ENCODE assay signal across 18 cellular contexts in the genomic region with DNA sequence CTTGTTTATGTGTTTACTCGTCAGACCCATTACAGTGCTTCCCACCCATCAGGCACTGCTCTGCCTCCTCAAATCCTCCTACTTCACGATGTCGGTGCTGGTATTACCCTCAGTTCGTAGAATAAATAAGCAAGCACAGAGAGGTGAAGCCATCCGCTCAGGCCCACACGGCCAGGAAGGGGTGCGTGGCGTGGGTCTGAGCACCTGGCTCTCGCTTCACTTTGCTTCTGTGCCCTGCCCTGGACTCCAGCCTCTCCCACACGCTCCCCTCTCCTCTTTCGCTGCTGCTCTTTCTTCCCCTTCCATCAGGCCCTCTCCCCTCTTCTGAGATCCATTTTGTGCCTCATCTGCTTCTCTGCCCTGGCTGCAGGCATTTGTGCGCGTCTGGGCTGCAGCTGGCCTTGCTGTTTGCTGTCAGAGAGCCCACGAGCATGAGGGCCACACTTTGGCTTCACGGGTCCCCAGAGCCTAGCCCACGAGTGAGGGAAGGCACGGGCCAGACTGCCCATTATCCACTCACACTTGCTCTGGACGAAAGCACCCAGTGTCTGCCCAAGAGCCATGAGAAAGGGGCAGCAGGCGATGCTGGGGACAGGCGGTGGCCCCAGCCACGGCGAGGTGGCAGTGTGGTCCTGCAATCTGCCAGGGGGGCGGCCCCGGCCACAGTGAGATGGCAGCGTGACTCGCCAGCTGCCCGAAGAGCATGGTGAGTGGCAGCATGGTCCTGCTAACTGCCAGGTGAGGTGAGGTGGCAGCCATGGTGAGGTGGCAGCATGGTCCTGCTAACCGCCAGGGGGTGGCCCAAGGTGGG.
"Had no signal": no experiment of that assay in that cellular context is flagged by ENCODE, and none has a peak within 500 bp of the region (broad histone marks: within the 10 kb centered on the region; RNA-seq: fewer than 3 reads in every experiment).

No MANE protein-coding gene starts in this region.

- H3K36me3 ChIP-seq: brain microvascular endothelial cell had no signal

- H3K27me3 Mint-ChIP-seq: activated CD4-positive, alpha-beta T cell treated with anti-CD3 and anti-CD28 coated beads, Interleukin-2, amount 10 ng/mL, durations not matched to agents 24 days and 14 days; activated CD8-positive, alpha-beta T cell treated with anti-CD3 and anti-CD28 coated beads for 36 hours; activated naive CD8-positive, alpha-beta T cell treated with anti-CD3 and anti-CD28 coated beads, Interleukin-2, amount 10 ng/mL, durations not matched to agents 7 days and 5 days; activated T-helper 17 cell treated with anti-CD3 and anti-CD28 coated beads, Interleukin-2, amount 50 U/mL, for 72 hours; type B pancreatic cell had no signal

- H3K27me3 ChIP-seq: brain microvascular endothelial cell had no signal

- H3K9me3 Mint-ChIP-seq: activated B cell treated with CpG ODN at 0.5 μM for 24 hours; activated CD4-positive, alpha-beta T cell treated with anti-CD3 and anti-CD28 coated beads, Interleukin-2, amount 10 ng/mL, durations not matched to agents 24 days and 14 days; activated CD8-positive, alpha-beta T cell treated with anti-CD3 and anti-CD28 coated beads for 36 hours; activated naive CD8-positive, alpha-beta T cell treated with anti-CD3 and anti-CD28 coated beads, Interleukin-2, amount 10 ng/mL, durations not matched to agents 7 days and 5 days; activated T-helper 17 cell treated with anti-CD3 and anti-CD28 coated beads, Interleukin-2, amount 50 U/mL, for 72 hours; natural killer cell; type B pancreatic cell had no signal

- H3K27ac ChIP-seq: brain microvascular endothelial cell had no signal

- H3K4me3 Mint-ChIP-seq: activated B cell treated with CpG ODN at 0.5 μM for 24 hours; activated CD4-positive, alpha-beta T cell treated with anti-CD3 and anti-CD28 coated beads, Interleukin-2, amount 10 ng/mL, durations not matched to agents 24 days and 14 days; activated CD8-positive, alpha-beta T cell treated with anti-CD3 and anti-CD28 coated beads for 36 hours; activated naive CD8-positive, alpha-beta T cell treated with anti-CD3 and anti-CD28 coated beads, Interleukin-2, amount 10 ng/mL, durations not matched to agents 7 days and 5 days; activated T-helper 17 cell treated with anti-CD3 and anti-CD28 coated beads, Interleukin-2, amount 50 U/mL, for 72 hours; natural killer cell; type B pancreatic cell had no signal

- H3K27ac Mint-ChIP-seq: activated B cell treated with CpG ODN at 0.5 μM for 24 hours; activated CD4-positive, alpha-beta T cell treated with anti-CD3 and anti-CD28 coated beads, Interleukin-2, amount 10 ng/mL, durations not matched to agents 24 days and 14 days; activated CD8-positive, alpha-beta T cell treated with anti-CD3 and anti-CD28 coated beads for 36 hours; activated naive CD8-positive, alpha-beta T cell treated with anti-CD3 and anti-CD28 coated beads, Interleukin-2, amount 10 ng/mL, durations not matched to agents 7 days and 5 days; activated T-helper 17 cell treated with anti-CD3 and anti-CD28 coated beads, Interleukin-2, amount 50 U/mL, for 72 hours; natural killer cell; type B pancreatic cell had no signal

- DNase-seq: activated B cell treated with CpG ODN at 0.5 μM for 24 hours; activated CD4-positive, alpha-beta T cell treated with anti-CD3 and anti-CD28 coated beads, Interleukin-2, amount 10 ng/mL, durations not matched to agents 24 days and 14 days; activated CD8-positive, alpha-beta T cell treated with anti-CD3 and anti-CD28 coated beads for 36 hours; activated naive CD4-positive, alpha-beta T cell treated with Interleukin-2 at 50 U/mL for 16 hours; activated naive CD8-positive, alpha-beta T cell treated with anti-CD3 and anti-CD28 coated beads, Interleukin-2, amount 10 ng/mL, durations not matched to agents 7 days and 5 days; activated T-cell treated with anti-CD3 and anti-CD28 coated beads, Interleukin-2, amount 50 U/mL, for 1 hour; anterior cingulate cortex; brain microvascular endothelial cell; cortex of kidney; effector CD4-positive, alpha-beta T cell; kidney glomerular epithelial cell; natural killer cell; retina; stimulated activated CD4-positive, alpha-beta T cell treated with anti-CD3 and anti-CD28 coated beads, Interleukin-2, amount 100 ng/mL, for 24 hours; stimulated activated naive CD8-positive, alpha-beta T cell treated with anti-CD3 and anti-CD28 coated beads, Interleukin-15, Interleukin-2, amounts not matched to agents 100 U/mL and 50 U/mL, for 24 hours; SW 1271 had no signal

- H3K36me3 Mint-ChIP-seq: activated naive CD8-positive, alpha-beta T cell treated with anti-CD3 and anti-CD28 coated beads, Interleukin-2, amount 10 ng/mL, durations not matched to agents 7 days and 5 days; natural killer cell had no signal

- H3K4me1 Mint-ChIP-seq: activated B cell treated with CpG ODN at 0.5 μM for 24 hours; activated CD4-positive, alpha-beta T cell treated with anti-CD3 and anti-CD28 coated beads, Interleukin-2, amount 10 ng/mL, durations not matched to agents 24 days and 14 days; activated T-helper 17 cell treated with anti-CD3 and anti-CD28 coated beads, Interleukin-2, amount 50 U/mL, for 72 hours had no signal
